In the genomic region with DNA sequence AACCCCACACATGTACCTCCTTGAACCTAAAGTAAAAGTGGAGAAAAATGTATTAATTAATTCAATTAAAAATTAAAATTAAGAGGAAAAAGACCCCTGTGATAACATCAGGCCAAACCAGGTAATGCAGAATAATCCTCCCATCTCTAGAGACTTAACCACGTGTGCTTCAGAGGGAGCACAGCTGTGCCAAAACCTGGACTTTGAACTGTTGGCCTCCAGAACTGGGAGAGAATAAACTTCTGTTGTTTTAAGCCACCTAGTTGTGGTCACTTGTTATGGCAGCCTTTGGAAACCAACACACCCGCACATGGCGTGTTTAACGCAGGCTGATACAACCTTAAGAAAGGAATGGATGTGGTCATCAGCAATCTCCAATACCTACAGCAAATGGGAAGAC, we compare ENCODE assay signal across 1 cellular context.
TF ChIP-seq lines count a peak whose summit lies in the region.

No MANE protein-coding gene starts in this region.

TF ChIP-seq in HepG2, 621 proteins besides CTCF, POLR2A, EP300 and RAD21 (continued from another document):
- TF ChIP-seq, protein P1, sequence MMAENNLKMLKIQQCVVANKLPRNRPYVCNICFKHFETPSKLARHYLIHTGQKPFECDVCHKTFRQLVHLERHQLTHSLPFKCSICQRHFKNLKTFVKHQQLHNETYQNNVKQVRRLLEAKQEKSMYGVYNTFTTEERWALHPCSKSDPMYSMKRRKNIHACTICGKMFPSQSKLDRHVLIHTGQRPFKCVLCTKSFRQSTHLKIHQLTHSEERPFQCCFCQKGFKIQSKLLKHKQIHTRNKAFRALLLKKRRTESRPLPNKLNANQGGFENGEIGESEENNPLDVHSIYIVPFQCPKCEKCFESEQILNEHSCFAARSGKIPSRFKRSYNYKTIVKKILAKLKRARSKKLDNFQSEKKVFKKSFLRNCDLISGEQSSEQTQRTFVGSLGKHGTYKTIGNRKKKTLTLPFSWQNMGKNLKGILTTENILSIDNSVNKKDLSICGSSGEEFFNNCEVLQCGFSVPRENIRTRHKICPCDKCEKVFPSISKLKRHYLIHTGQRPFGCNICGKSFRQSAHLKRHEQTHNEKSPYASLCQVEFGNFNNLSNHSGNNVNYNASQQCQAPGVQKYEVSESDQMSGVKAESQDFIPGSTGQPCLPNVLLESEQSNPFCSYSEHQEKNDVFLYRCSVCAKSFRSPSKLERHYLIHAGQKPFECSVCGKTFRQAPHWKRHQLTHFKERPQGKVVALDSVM (CRISPR knock-in tag; IDR thresholded peaks at IDR 0.05), result no peak
- TF ChIP-seq YEATS2 (CRISPR knock-in tag; IDR thresholded peaks at IDR 0.05; ENCODE audit: borderline replicate concordance) (no peak), BCL6 (CRISPR knock-in tag; IDR thresholded peaks at IDR 0.05) (no peak), ZSCAN20 (CRISPR knock-in tag; IDR thresholded peaks at IDR 0.05; ENCODE audit: borderline replicate concordance) (no peak), FOXP1 (IDR thresholded peaks at IDR 0.05) (no peak), FOXP1 (CRISPR knock-in tag; IDR thresholded peaks at IDR 0.05) (no peak), AGO2 (optimal IDR thresholded peaks at IDR 0.05; ENCODE audit: low read depth, low read length) (no peak), ZSCAN12 (CRISPR knock-in tag; IDR thresholded peaks at IDR 0.05) (no peak), HNF4A (CRISPR knock-in tag; IDR thresholded peaks at IDR 0.05) (peak; percentile 91), HNF4G (IDR thresholded peaks at IDR 0.05; ENCODE audit: borderline replicate concordance, low read depth, low read length) (peak; percentile 75), HNF4G (CRISPR knock-in tag; IDR thresholded peaks at IDR 0.05; ENCODE audit: borderline replicate concordance, low read depth) (no peak), ZNF556 (CRISPR knock-in tag; IDR thresholded peaks at IDR 0.05; ENCODE audit: borderline replicate concordance) (no peak), ZNF674 (CRISPR knock-in tag; IDR thresholded peaks at IDR 0.05; ENCODE audit: low read depth) (no peak), AHR (CRISPR knock-in tag; IDR thresholded peaks at IDR 0.05) (no peak), ZNF567 (CRISPR knock-in tag; IDR thresholded peaks at IDR 0.05; ENCODE audit: borderline replicate concordance) (no peak), JUND (CRISPR knock-in tag; IDR thresholded peaks at IDR 0.05) (no peak), HMG20B (CRISPR knock-in tag; conservative IDR thresholded peaks at IDR 0.05) (no peak), ZNF572 (CRISPR knock-in tag; IDR thresholded peaks at IDR 0.05) (no peak), SYNCRIP (IDR thresholded peaks at IDR 0.05; ENCODE audit: insufficient read depth, low read depth, low read length) (no peak), ZNF263 (CRISPR knock-in tag; IDR thresholded peaks at IDR 0.05) (peak; percentile 93), SATB2 (CRISPR knock-in tag; IDR thresholded peaks at IDR 0.05) (no peak), MED1 (CRISPR knock-in tag; IDR thresholded peaks at IDR 0.05) (no peak), SRSF9 (IDR thresholded peaks at IDR 0.05; ENCODE audit: borderline replicate concordance, insufficient read depth, low read depth, low read length, poor library complexity, severe bottlenecking) (no peak), KLF13 (CRISPR knock-in tag; IDR thresholded peaks at IDR 0.05) (no peak), ZFAT (CRISPR knock-in tag; conservative IDR thresholded peaks at IDR 0.05) (no peak), SIX1 (CRISPR knock-in tag; IDR thresholded peaks at IDR 0.05; ENCODE audit: borderline replicate concordance) (no peak), SKI (IDR thresholded peaks at IDR 0.05; ENCODE audit: partially characterized antibody) (no peak), HOXA5 (CRISPR knock-in tag; IDR thresholded peaks at IDR 0.05) (no peak), STAG1 (CRISPR knock-in tag; IDR thresholded peaks at IDR 0.05) (peak; percentile 11; the same call in 1 of the 2 replicates), MYC (CRISPR knock-in tag; IDR thresholded peaks at IDR 0.05; ENCODE audit: borderline replicate concordance) (peak; percentile 21; the same call in 1 of the 2 replicates), MLLT10 (CRISPR knock-in tag; IDR thresholded peaks at IDR 0.05) (no peak), MXI1 (IDR thresholded peaks at IDR 0.05; ENCODE audit: borderline replicate concordance, low read depth, low read length) (peak; percentile 35; the same call in 1 of the 3 replicates)
- TF ChIP-seq, protein P2, sequence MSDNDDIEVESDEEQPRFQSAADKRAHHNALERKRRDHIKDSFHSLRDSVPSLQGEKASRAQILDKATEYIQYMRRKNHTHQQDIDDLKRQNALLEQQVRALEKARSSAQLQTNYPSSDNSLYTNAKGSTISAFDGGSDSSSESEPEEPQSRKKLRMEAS (IDR thresholded peaks at IDR 0.05), result 0 out of 2 replicates have a peak, but pooled peaks have one; percentile 48
- TF ChIP-seq, protein P3, sequence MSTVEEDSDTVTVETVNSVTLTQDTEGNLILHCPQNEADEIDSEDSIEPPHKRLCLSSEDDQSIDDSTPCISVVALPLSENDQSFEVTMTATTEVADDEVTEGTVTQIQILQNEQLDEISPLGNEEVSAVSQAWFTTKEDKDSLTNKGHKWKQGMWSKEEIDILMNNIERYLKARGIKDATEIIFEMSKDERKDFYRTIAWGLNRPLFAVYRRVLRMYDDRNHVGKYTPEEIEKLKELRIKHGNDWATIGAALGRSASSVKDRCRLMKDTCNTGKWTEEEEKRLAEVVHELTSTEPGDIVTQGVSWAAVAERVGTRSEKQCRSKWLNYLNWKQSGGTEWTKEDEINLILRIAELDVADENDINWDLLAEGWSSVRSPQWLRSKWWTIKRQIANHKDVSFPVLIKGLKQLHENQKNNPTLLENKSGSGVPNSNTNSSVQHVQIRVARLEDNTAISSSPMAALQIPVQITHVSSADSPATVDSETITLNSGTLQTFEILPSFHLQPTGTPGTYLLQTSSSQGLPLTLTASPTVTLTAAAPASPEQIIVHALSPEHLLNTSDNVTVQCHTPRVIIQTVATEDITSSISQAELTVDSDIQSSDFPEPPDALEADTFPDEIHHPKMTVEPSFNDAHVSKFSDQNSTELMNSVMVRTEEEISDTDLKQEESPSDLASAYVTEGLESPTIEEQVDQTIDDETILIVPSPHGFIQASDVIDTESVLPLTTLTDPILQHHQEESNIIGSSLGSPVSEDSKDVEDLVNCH (CRISPR knock-in tag; IDR thresholded peaks at IDR 0.05), result no peak
- TF ChIP-seq, protein P4, sequence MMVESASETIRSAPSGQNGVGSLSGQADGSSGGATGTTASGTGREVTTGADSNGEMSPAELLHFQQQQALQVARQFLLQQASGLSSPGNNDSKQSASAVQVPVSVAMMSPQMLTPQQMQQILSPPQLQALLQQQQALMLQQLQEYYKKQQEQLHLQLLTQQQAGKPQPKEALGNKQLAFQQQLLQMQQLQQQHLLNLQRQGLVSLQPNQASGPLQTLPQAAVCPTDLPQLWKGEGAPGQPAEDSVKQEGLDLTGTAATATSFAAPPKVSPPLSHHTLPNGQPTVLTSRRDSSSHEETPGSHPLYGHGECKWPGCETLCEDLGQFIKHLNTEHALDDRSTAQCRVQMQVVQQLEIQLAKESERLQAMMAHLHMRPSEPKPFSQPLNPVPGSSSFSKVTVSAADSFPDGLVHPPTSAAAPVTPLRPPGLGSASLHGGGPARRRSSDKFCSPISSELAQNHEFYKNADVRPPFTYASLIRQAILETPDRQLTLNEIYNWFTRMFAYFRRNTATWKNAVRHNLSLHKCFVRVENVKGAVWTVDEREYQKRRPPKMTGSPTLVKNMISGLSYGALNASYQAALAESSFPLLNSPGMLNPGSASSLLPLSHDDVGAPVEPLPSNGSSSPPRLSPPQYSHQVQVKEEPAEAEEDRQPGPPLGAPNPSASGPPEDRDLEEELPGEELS (CRISPR knock-in tag; IDR thresholded peaks at IDR 0.05), result no peak
- TF ChIP-seq, protein P5, sequence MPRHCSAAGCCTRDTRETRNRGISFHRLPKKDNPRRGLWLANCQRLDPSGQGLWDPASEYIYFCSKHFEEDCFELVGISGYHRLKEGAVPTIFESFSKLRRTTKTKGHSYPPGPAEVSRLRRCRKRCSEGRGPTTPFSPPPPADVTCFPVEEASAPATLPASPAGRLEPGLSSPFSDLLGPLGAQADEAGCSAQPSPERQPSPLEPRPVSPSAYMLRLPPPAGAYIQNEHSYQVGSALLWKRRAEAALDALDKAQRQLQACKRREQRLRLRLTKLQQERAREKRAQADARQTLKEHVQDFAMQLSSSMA (CRISPR knock-in tag; IDR thresholded peaks at IDR 0.05), result no peak
- TF ChIP-seq, protein P6, sequence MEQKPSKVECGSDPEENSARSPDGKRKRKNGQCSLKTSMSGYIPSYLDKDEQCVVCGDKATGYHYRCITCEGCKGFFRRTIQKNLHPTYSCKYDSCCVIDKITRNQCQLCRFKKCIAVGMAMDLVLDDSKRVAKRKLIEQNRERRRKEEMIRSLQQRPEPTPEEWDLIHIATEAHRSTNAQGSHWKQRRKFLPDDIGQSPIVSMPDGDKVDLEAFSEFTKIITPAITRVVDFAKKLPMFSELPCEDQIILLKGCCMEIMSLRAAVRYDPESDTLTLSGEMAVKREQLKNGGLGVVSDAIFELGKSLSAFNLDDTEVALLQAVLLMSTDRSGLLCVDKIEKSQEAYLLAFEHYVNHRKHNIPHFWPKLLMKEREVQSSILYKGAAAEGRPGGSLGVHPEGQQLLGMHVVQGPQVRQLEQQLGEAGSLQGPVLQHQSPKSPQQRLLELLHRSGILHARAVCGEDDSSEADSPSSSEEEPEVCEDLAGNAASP (CRISPR knock-in tag; IDR thresholded peaks at IDR 0.05; ENCODE audit: borderline replicate concordance), result no peak
- TF ChIP-seq, protein P7, sequence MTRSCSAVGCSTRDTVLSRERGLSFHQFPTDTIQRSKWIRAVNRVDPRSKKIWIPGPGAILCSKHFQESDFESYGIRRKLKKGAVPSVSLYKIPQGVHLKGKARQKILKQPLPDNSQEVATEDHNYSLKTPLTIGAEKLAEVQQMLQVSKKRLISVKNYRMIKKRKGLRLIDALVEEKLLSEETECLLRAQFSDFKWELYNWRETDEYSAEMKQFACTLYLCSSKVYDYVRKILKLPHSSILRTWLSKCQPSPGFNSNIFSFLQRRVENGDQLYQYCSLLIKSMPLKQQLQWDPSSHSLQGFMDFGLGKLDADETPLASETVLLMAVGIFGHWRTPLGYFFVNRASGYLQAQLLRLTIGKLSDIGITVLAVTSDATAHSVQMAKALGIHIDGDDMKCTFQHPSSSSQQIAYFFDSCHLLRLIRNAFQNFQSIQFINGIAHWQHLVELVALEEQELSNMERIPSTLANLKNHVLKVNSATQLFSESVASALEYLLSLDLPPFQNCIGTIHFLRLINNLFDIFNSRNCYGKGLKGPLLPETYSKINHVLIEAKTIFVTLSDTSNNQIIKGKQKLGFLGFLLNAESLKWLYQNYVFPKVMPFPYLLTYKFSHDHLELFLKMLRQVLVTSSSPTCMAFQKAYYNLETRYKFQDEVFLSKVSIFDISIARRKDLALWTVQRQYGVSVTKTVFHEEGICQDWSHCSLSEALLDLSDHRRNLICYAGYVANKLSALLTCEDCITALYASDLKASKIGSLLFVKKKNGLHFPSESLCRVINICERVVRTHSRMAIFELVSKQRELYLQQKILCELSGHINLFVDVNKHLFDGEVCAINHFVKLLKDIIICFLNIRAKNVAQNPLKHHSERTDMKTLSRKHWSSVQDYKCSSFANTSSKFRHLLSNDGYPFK (CRISPR knock-in tag; IDR thresholded peaks at IDR 0.05; ENCODE audit: borderline replicate concordance), result no peak
- TF ChIP-seq, protein P8, sequence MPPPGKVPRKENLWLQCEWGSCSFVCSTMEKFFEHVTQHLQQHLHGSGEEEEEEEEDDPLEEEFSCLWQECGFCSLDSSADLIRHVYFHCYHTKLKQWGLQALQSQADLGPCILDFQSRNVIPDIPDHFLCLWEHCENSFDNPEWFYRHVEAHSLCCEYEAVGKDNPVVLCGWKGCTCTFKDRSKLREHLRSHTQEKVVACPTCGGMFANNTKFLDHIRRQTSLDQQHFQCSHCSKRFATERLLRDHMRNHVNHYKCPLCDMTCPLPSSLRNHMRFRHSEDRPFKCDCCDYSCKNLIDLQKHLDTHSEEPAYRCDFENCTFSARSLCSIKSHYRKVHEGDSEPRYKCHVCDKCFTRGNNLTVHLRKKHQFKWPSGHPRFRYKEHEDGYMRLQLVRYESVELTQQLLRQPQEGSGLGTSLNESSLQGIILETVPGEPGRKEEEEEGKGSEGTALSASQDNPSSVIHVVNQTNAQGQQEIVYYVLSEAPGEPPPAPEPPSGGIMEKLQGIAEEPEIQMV (CRISPR knock-in tag; IDR thresholded peaks at IDR 0.05; ENCODE audit: low read depth), result no peak
- TF ChIP-seq, protein P9, sequence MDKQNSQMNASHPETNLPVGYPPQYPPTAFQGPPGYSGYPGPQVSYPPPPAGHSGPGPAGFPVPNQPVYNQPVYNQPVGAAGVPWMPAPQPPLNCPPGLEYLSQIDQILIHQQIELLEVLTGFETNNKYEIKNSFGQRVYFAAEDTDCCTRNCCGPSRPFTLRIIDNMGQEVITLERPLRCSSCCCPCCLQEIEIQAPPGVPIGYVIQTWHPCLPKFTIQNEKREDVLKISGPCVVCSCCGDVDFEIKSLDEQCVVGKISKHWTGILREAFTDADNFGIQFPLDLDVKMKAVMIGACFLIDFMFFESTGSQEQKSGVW (CRISPR knock-in tag; IDR thresholded peaks at IDR 0.05; ENCODE audit: borderline replicate concordance), result no peak
- TF ChIP-seq, protein P10, sequence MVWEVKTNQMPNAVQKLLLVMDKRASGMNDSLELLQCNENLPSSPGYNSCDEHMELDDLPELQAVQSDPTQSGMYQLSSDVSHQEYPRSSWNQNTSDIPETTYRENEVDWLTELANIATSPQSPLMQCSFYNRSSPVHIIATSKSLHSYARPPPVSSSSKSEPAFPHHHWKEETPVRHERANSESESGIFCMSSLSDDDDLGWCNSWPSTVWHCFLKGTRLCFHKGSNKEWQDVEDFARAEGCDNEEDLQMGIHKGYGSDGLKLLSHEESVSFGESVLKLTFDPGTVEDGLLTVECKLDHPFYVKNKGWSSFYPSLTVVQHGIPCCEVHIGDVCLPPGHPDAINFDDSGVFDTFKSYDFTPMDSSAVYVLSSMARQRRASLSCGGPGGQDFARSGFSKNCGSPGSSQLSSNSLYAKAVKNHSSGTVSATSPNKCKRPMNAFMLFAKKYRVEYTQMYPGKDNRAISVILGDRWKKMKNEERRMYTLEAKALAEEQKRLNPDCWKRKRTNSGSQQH (CRISPR knock-in tag; IDR thresholded peaks at IDR 0.05; ENCODE audit: low read depth), result no peak
- TF ChIP-seq, protein P11, sequence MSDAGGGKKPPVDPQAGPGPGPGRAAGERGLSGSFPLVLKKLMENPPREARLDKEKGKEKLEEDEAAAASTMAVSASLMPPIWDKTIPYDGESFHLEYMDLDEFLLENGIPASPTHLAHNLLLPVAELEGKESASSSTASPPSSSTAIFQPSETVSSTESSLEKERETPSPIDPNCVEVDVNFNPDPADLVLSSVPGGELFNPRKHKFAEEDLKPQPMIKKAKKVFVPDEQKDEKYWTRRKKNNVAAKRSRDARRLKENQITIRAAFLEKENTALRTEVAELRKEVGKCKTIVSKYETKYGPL (CRISPR knock-in tag; IDR thresholded peaks at IDR 0.05), result no peak
- TF ChIP-seq, protein P12, sequence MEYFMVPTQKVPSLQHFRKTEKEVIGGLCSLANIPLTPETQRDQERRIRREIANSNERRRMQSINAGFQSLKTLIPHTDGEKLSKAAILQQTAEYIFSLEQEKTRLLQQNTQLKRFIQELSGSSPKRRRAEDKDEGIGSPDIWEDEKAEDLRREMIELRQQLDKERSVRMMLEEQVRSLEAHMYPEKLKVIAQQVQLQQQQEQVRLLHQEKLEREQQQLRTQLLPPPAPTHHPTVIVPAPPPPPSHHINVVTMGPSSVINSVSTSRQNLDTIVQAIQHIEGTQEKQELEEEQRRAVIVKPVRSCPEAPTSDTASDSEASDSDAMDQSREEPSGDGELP (IDR thresholded peaks at IDR 0.05; ENCODE audit: borderline replicate concordance, low read depth), result peak; percentile 87
